Comparison of ENCODE assay signal across 18 cellular contexts in the genomic region with DNA sequence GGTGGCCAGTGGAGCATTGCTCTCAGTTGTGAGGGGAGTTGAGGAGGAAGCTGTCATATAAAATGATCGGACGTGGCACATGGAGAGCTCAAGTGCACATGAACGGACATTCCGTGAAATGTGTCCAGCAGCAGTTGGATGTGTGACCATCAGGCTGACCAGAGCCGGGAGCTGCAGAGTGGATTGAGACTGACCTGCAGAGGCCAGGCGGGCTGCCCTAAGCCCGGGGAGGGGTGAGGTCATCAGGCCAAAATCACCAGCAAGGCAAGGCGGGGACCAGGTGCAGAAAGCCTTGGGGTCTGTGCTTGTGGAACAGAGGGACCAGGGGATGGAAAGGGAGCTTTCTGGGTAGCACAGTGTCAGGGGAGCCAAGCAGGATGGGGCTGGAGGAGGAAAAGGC.
DNase-seq lines count a peak whose midpoint lies in the region; ATAC-seq and TF ChIP-seq lines count a peak whose summit lies in the region.
"Had no signal": no experiment of that assay in that cellular context is flagged by ENCODE, and none has a peak within 500 bp of the region (broad histone marks: within the 10 kb centered on the region; RNA-seq: fewer than 3 reads in every experiment).

No MANE protein-coding gene starts in this region.

- WGBS in GM23248 (ENCODE audit: low coverage in 1 of 2, low lambda C conversion rate in 2 of 2, missing lambda C conversion rate in 2 of 2), 2 experiments: 88 to 93% methylated on average over 8 of the region's 8 CpGs

- peak; percentile 9 for TF ChIP-seq POLR2A in GM18505 (IDR thresholded peaks at IDR 0.05; ENCODE audit: borderline replicate concordance, extremely low read depth, insufficient read depth, insufficient read length)

- no peak for ATAC-seq in GM18505 (IDR thresholded peaks at IDR 0.05; ENCODE audit: unreplicated experiment)
- ATAC-seq: upper lobe of right lung had no signal

- peaks cover 80% of the 10 kb centered on the region for H3K36me3 Mint-ChIP-seq in T-helper 2 cell treated with Interferon-gamma antibody and Interleukin-4, amounts not matched to agents 5 μg/mL and 100 μg/mL, for 36 hours (ENCODE audit: low read depth)
- peaks cover 72% of the 10 kb centered on the region for H3K36me3 Mint-ChIP-seq in activated naive CD8-positive, alpha-beta T cell treated with anti-CD3 and anti-CD28 coated beads for 36 hours
- H3K36me3 Mint-ChIP-seq in nephron progenitor cell (ENCODE audit: low read depth): peaks cover 2% of the 10 kb centered on the region

- H3K4me1 ChIP-seq in GM23248 (ENCODE audit: insufficient read depth): no peaks in the 10 kb centered on the region
- H3K4me1 ChIP-seq: BE2C, upper lobe of right lung had no signal

- H3K27me3 ChIP-seq in GM23248 (replicated peaks; ENCODE audit: insufficient read depth): no peaks in the 10 kb centered on the region
- H3K27me3 ChIP-seq: BE2C, upper lobe of right lung had no signal

- no peaks in the 10 kb centered on the region for H3F3A ChIP-seq in GM23248 (ENCODE audit: insufficient read depth)

- DNase-seq in T-helper 2 cell treated with Interferon-gamma antibody and Interleukin-4, amounts not matched to agents 5 μg/mL and 100 μg/mL, for 36 hours (ENCODE audit: low spot score): no peak
- DNase-seq in T-helper 2 cell (no peak), nephron progenitor cell (no peak), occipital lobe (lab: John Stamatoyannopoulos, UW) (no peak), GM23248 (no peak), NCI-H69 (lab: John Stamatoyannopoulos, UW) (no peak)
- DNase-seq in activated naive CD8-positive, alpha-beta T cell treated with anti-CD3 and anti-CD28 coated beads for 36 hours: no peak
- DNase-seq: 8988T; activated CD4-positive, alpha-beta T cell treated with anti-CD3 and anti-CD28 coated beads for 48 hours; aorta; BE2C; NCI-H1092 treated with DMSO at 0.1 percent for 48 hours; NCI-H2081 treated with DMSO at 0.1 percent for 48 hours; NCI-H510A; stimulated activated CD4-positive, alpha-beta T cell treated with anti-CD3 and anti-CD28 coated beads, Interleukin-1b, Interleukin-23, amount 100 ng/mL, for 48 hours; upper lobe of right lung had no signal

- H3K79me2 ChIP-seq in GM23248 (ENCODE audit: insufficient read depth): no peaks in the 10 kb centered on the region

- H4K20me1 ChIP-seq in GM23248 (ENCODE audit: insufficient read depth): no peaks in the 10 kb centered on the region

- no peak for TF ChIP-seq CTCF in nephron progenitor cell (IDR thresholded peaks at IDR 0.05)

- H3K4me1 Mint-ChIP-seq in T-helper 2 cell treated with Interferon-gamma antibody and Interleukin-4, amounts not matched to agents 5 μg/mL and 100 μg/mL, for 36 hours (ENCODE audit: low read depth): peaks cover 9% of the 10 kb centered on the region
- H3K4me1 Mint-ChIP-seq in activated naive CD8-positive, alpha-beta T cell treated with anti-CD3 and anti-CD28 coated beads for 36 hours: peaks cover 29% of the 10 kb centered on the region
- H3K4me1 Mint-ChIP-seq in nephron progenitor cell: peaks cover 47% of the 10 kb centered on the region

- no peak overlapping the region for H3K4me2 ChIP-seq in GM23248 (ENCODE audit: unreplicated experiment)

- H3K9me2 ChIP-seq in GM23248 (ENCODE audit: insufficient read depth): no peaks in the 10 kb centered on the region

- no peaks in the 10 kb centered on the region for H3K9me3 Mint-ChIP-seq in T-helper 2 cell treated with Interferon-gamma antibody and Interleukin-4, amounts not matched to agents 5 μg/mL and 100 μg/mL, for 36 hours
- no peaks in the 10 kb centered on the region for H3K9me3 Mint-ChIP-seq in activated naive CD8-positive, alpha-beta T cell treated with anti-CD3 and anti-CD28 coated beads for 36 hours
- H3K9me3 Mint-ChIP-seq in nephron progenitor cell: no peaks in the 10 kb centered on the region

- no peak overlapping the region for H3K4me3 ChIP-seq in GM23248
- H3K4me3 ChIP-seq: SK-N-MC, upper lobe of right lung had no signal

- no peaks in the 10 kb centered on the region for H3K36me3 ChIP-seq in GM23248 (ENCODE audit: low read depth)
- H3K36me3 ChIP-seq: BE2C had no signal

- no peak overlapping the region for H2AFZ ChIP-seq in GM23248

- in situ Hi-C loops in GM23248 (cut with MboI): no loop called here

- H3K27ac Mint-ChIP-seq in T-helper 2 cell treated with Interferon-gamma antibody and Interleukin-4, amounts not matched to agents 5 μg/mL and 100 μg/mL, for 36 hours: peak overlapping the region; percentile 72
- H3K27ac Mint-ChIP-seq in activated naive CD8-positive, alpha-beta T cell treated with anti-CD3 and anti-CD28 coated beads for 36 hours: peak overlapping the region; percentile 35
- peak overlapping the region; percentile 30 for H3K27ac Mint-ChIP-seq in nephron progenitor cell

- H3K9me3 ChIP-seq in GM23248 (ENCODE audit: low read depth): no peaks in the 10 kb centered on the region
- H3K9me3 ChIP-seq: BE2C, upper lobe of right lung had no signal

- H3K4me3 Mint-ChIP-seq in T-helper 2 cell treated with Interferon-gamma antibody and Interleukin-4, amounts not matched to agents 5 μg/mL and 100 μg/mL, for 36 hours: no peak overlapping the region
- no peak overlapping the region for H3K4me3 Mint-ChIP-seq in activated naive CD8-positive, alpha-beta T cell treated with anti-CD3 and anti-CD28 coated beads for 36 hours
- H3K4me3 Mint-ChIP-seq in nephron progenitor cell: no peak overlapping the region

- H3K9ac ChIP-seq in GM23248: no peak overlapping the region

- H3K27ac ChIP-seq in GM23248: no peak overlapping the region
- H3K27ac ChIP-seq: SK-N-MC, upper lobe of right lung had no signal

- H3K27me3 Mint-ChIP-seq in T-helper 2 cell treated with Interferon-gamma antibody and Interleukin-4, amounts not matched to agents 5 μg/mL and 100 μg/mL, for 36 hours (ENCODE audit: low read depth): no peaks in the 10 kb centered on the region
- no peaks in the 10 kb centered on the region for H3K27me3 Mint-ChIP-seq in activated naive CD8-positive, alpha-beta T cell treated with anti-CD3 and anti-CD28 coated beads for 36 hours
- peaks cover 6% of the 10 kb centered on the region for H3K27me3 Mint-ChIP-seq in nephron progenitor cell (ENCODE audit: low read depth, poor library complexity)
